Comparison of ENCODE assay signal across 8 cellular contexts in genomic region chr2:24075915-24076848, GRCh38. TPM values are rescaled to one million over a fixed set of nuclear protein-coding genes. Genes with fewer than 3 reads are reported as not detected.
DNase-seq lines count a peak whose midpoint lies in the region; ATAC-seq, FAIRE-seq and TF ChIP-seq lines count a peak whose summit lies in the region.

SF3B6 (minus strand) TSS chr2:24076326; CDS start chr2:24076229, 97 bp downstream.

- H2AFZ ChIP-seq in OCI-LY3 (ENCODE audit: low read depth, low read length): peak within 1 kb of the TSS; percentile 69

- H3K9me3 ChIP-seq in OCI-LY3 (ENCODE audit: insufficient read depth, low read length): no peaks in the 10 kb centered on the region
- H3K9me3 ChIP-seq in mesodermal cell (ENCODE audit: control insufficient read depth, low read length): no peaks in the 10 kb centered on the region

- H3K27me3 ChIP-seq in OCI-LY3 (ENCODE audit: low read depth, low read length): no peaks in the 10 kb centered on the region

- H3K4me1 ChIP-seq in OCI-LY3 (ENCODE audit: low read length): peaks cover 11% of the 10 kb centered on the region
- peaks cover 4% of the 10 kb centered on the region for H3K4me1 ChIP-seq in mesodermal cell (ENCODE audit: control insufficient read depth, insufficient read depth, low read length, poor library complexity, severe bottlenecking)

- no peaks in the 10 kb centered on the region for H4K20me1 ChIP-seq in OCI-LY3 (ENCODE audit: insufficient read depth, low read length)

- DNase-seq in D341Med (ENCODE audit: low spot score) (peak; percentile 91), HuH-7 (ENCODE audit: low spot score) (peak; percentile 80)
- DNase-seq in activated CD8-positive, alpha-beta memory T cell treated with anti-CD3 and anti-CD28 coated beads, Interleukin-2, amount 50 U/mL, for 48 hours: peak; percentile 98
- peak; percentile 97 to 100 for DNase-seq in stimulated activated CD8-positive, alpha-beta memory T cell treated with anti-CD3 and anti-CD28 coated beads, Interleukin-15, amount 100 ng/mL, for 4 hours (ENCODE audit: low read depth in 2 of 2)

- H3K4me3 ChIP-seq in OCI-LY3 (ENCODE audit: low read length) (peak within 1 kb of the TSS; percentile 83), mesodermal cell (ENCODE audit: extremely low read depth, insufficient read depth, low read length, poor library complexity, severe bottlenecking) (peak within 1 kb of the TSS; percentile 64)

- peaks cover 11% of the 10 kb centered on the region for H3K36me3 ChIP-seq in OCI-LY3 (replicated peaks; ENCODE audit: low read depth, low read length)
- H3K36me3 ChIP-seq in mesodermal cell (ENCODE audit: control insufficient read depth, insufficient read depth, low read length): peaks cover 59% of the 10 kb centered on the region

- TF ChIP-seq CTCF in OCI-LY3 (IDR thresholded peaks at IDR 0.05; ENCODE audit: low read depth, low read length): no peak

- peak within 1 kb of the TSS; percentile 82 for H3K4me2 ChIP-seq in OCI-LY3 (ENCODE audit: low read length)

- peaks cover 19% of the 10 kb centered on the region for H3K79me2 ChIP-seq in OCI-LY3 (ENCODE audit: low read length)

- peak within 1 kb of the TSS; percentile 73 for H3K9ac ChIP-seq in OCI-LY3 (ENCODE audit: low read length)

- ATAC-seq in GM21515 (IDR thresholded peaks at IDR 0.05; ENCODE audit: unreplicated experiment): peak; percentile 94

- WGBS in mesodermal cell (ENCODE audit: insufficient coverage in 2 of 2), 2 experiments: 0 to 1% methylated on average over 50 to 57 of the region's 64 CpGs

- H3K27ac ChIP-seq in OCI-LY3 (ENCODE audit: low read length) (peak within 1 kb of the TSS; percentile 45), mesodermal cell (ENCODE audit: low read depth, low read length, severe bottlenecking) (peak within 1 kb of the TSS; percentile 86)

- peak; percentile 90 for FAIRE-seq in endometrium (lab: Jason Lieb, UNC)

RNA-seq across cellular contexts. Expression of gene SF3B6, which starts in this region (rescaled TPM):
- polyA plus RNA-seq in mesodermal cell (2013, experiment 1 of 2): 165 TPM
- 179 TPM for polyA plus RNA-seq in mesodermal cell (2013, experiment 2 of 2)

Comparison
In these comparisons a context has a peak if more than half of its experiments do, and no peak if none do; other contexts are left out.
1. Peak in every context shown above with its lines: DNase-seq, ATAC-seq, H3K4me3 ChIP-seq and H3K27ac ChIP-seq.